Comparison of ENCODE assay signal across 25 cellular contexts in genomic region chr20:17700637-17701036, GRCh38. TPM values are rescaled to one million over a fixed set of nuclear protein-coding genes. Genes with fewer than 3 reads are reported as not detected.
A peak's percentile ranks its signal among the peaks of the same experiment; 100 is the strongest.
DNase-seq lines count a peak whose midpoint lies in the region; ATAC-seq, FAIRE-seq and TF ChIP-seq lines count a peak whose summit lies in the region.
"Had no signal": no experiment of that assay in that cellular context is flagged by ENCODE, and none has a peak within 500 bp of the region (broad histone marks: within the 10 kb centered on the region; RNA-seq: fewer than 3 reads in every experiment).

No MANE protein-coding gene starts in this region.

- no peaks in the 10 kb centered on the region for H3K9me3 ChIP-seq in Caco-2
- no peaks in the 10 kb centered on the region for H3K9me3 ChIP-seq in body of pancreas
- no peaks in the 10 kb centered on the region for H3K9me3 ChIP-seq in pancreas
- H3K9me3 ChIP-seq: BE2C had no signal

- H3K4me1 ChIP-seq in Caco-2, result peaks cover 53% of the 10 kb centered on the region
- peaks cover 71% of the 10 kb centered on the region for H3K4me1 ChIP-seq in body of pancreas
- peaks cover 28 to 33% (median 32%) of the 10 kb centered on the region in 3 donors for H3K4me1 ChIP-seq in pancreas
- H3K4me1 ChIP-seq: BE2C had no signal

- H3K4me3 ChIP-seq in Caco-2 (ENCODE audit: low read depth, low read length), result no peak overlapping the region
- no peak overlapping the region for H3K4me3 ChIP-seq in body of pancreas
- H3K4me3 ChIP-seq in pancreas, result no peak overlapping the region
- H3K4me3 ChIP-seq: BLaER1 had no signal

- BruUV-seq in Caco-2 (replicated peaks; lab: Mats Ljungman, UMichigan), result no TSS peak

- WGBS in body of pancreas, 2 donors, result 29 to 34% methylated on average over 7 of the region's 7 CpGs
- WGBS in pancreas, 2 donors, result 39 to 44% methylated on average over 7 of the region's 7 CpGs

- no peak for FAIRE-seq in pancreas (lab: Jason Lieb, UNC)
- FAIRE-seq: A204.1, D721Med, G401.6, GM12891, GM19239 had no signal

- H3K27ac ChIP-seq in body of pancreas, result peak overlapping the region; percentile 55 to 85 (median 84)
- peak overlapping the region; percentile 25 to 77 (median 66) for H3K27ac ChIP-seq in pancreas
- H3K27ac ChIP-seq: 22Rv1, BLaER1 had no signal

- CTCF ChIA-PET in Caco-2 (lab: Charles Lee), result interaction anchor here (0.6 kb wide), 1 partner anchor 9 kb away, joined by 3 read pairs; no protein-coding TSS in a partner anchor

- peaks cover 28% of the 10 kb centered on the region for H3K4me1 Mint-ChIP-seq in Caco-2 (ENCODE audit: low read depth, unreplicated experiment)
- H3K4me1 Mint-ChIP-seq: CD14-positive monocyte; CD4-positive, alpha-beta memory T cell; CD4-positive, CD25-positive, alpha-beta regulatory T cell; CD8-positive, alpha-beta memory T cell had no signal

- TF ChIP-seq CTCF in Caco-2 (IDR thresholded peaks at IDR 0.05; ENCODE audit: insufficient read depth in 1 of 2, low read depth in 1 of 2, low read length in 1 of 2, severe bottlenecking in 1 of 2, unreplicated experiment in 1 of 2) (no peak), body of pancreas (IDR thresholded peaks at IDR 0.05) (no peak), pancreas (IDR thresholded peaks at IDR 0.05) (no peak)

- H3K36me3 Mint-ChIP-seq in Caco-2 (ENCODE audit: insufficient read depth, unreplicated experiment), result no peaks in the 10 kb centered on the region
- H3K36me3 Mint-ChIP-seq: CD14-positive monocyte; CD4-positive, alpha-beta memory T cell; CD4-positive, CD25-positive, alpha-beta regulatory T cell; CD8-positive, alpha-beta memory T cell had no signal

- POLR2A ChIA-PET in Caco-2 (lab: Charles Lee), result no interaction called here

- peak overlapping the region; percentile 30 for H3K27ac Mint-ChIP-seq in Caco-2 (ENCODE audit: unreplicated experiment)
- H3K27ac Mint-ChIP-seq: CD14-positive monocyte; CD4-positive, CD25-positive, alpha-beta regulatory T cell had no signal

- no peaks in the 10 kb centered on the region for H3K36me3 ChIP-seq in Caco-2 (ENCODE audit: control insufficient read depth, insufficient read depth, low read length)
- H3K36me3 ChIP-seq in body of pancreas (replicated peaks in 1 of 2; ENCODE audit: insufficient read depth in 1 of 2, low read depth in 2 of 2), result no peaks in the 10 kb centered on the region
- H3K36me3 ChIP-seq in pancreas, result no peaks in the 10 kb centered on the region
- H3K36me3 ChIP-seq: BE2C, BLaER1 had no signal

- no peaks in the 10 kb centered on the region for H3K9me3 Mint-ChIP-seq in Caco-2 (ENCODE audit: unreplicated experiment)
- H3K9me3 Mint-ChIP-seq: CD4-positive, CD25-positive, alpha-beta regulatory T cell had no signal

- H3K27me3 Mint-ChIP-seq in Caco-2 (ENCODE audit: insufficient read depth, unreplicated experiment), result no peaks in the 10 kb centered on the region

- intact Hi-C loops in Caco-2 (cut with micrococcal nuclease; ENCODE audit: unreplicated experiment), result no loop called here
- intact Hi-C loops in body of pancreas (cut with DNase I), result no loop called here
- intact Hi-C loops in pancreas (cut with DNase I), result loop anchor here in 1 of 3 donors (10.0 kb wide), 1 partner anchor 104 kb away; no protein-coding TSS in a partner anchor

- ATAC-seq in body of pancreas (peak; percentile 11), pancreas (peak; percentile 25 to 69 (median 40))

- no peak overlapping the region for H3K4me3 Mint-ChIP-seq in Caco-2 (ENCODE audit: unreplicated experiment)
- H3K4me3 Mint-ChIP-seq: CD14-positive monocyte; CD4-positive, alpha-beta memory T cell; CD4-positive, CD25-positive, alpha-beta regulatory T cell; CD8-positive, alpha-beta memory T cell had no signal

- H3K27me3 ChIP-seq in Caco-2 (replicated peaks; ENCODE audit: control insufficient read depth, insufficient read depth, low read length), result no peaks in the 10 kb centered on the region
- H3K27me3 ChIP-seq in body of pancreas, result no peaks in the 10 kb centered on the region
- H3K27me3 ChIP-seq in pancreas, result no peaks in the 10 kb centered on the region
- H3K27me3 ChIP-seq: BE2C, BLaER1 had no signal

- TF ChIP-seq POLR2A in body of pancreas (IDR thresholded peaks at IDR 0.05), result no peak

- DNase-seq in Caco-2 (no peak), body of pancreas (peak in 3 of 4 donors; percentile 61 to 85 (median 80)), pancreas (peak in 3 of 6 donors; percentile 57 to 78 (median 77)), germinal center (ENCODE audit: low spot score) (no peak), NCI-H1436 treated with DMSO at 0.1 percent for 48 hours (lab: John Stamatoyannopoulos, UW) (no peak)
- DNase-seq: ACHN; BE2C; C1 segment of cervical spinal cord; Calu3; CD4-positive, alpha-beta memory T cell; CD4-positive, CD25-positive, alpha-beta regulatory T cell; CD8-positive, alpha-beta memory T cell; COR-L47; DMS79 treated with DMSO at 0.1 percent for 48 hours; GF-D8 had no signal

RNA-seq across cellular contexts. Expression of gene BANF2, which starts 0.9 kb away (rescaled TPM):
- total RNA-seq in Caco-2 (2022), result 2.1 and 3.0 TPM in 2 replicates
- 1 to 10 TPM in 1 of 2 donors, not detected in 1; 4.0 TPM for total RNA-seq in body of pancreas
- 1 to 10 TPM in 5 of 6 donors, under 1 TPM in 1; 0.88 to 6.4 (median 2.0) TPM for total RNA-seq in pancreas
- 1 to 10 TPM in 1 of 2 donors, under 1 TPM in 1; 0.59 to 1.3 TPM for polyA plus RNA-seq in pancreas
- total RNA-seq: A673; Calu3; CD4-positive, alpha-beta memory T cell; CD4-positive, CD25-positive, alpha-beta regulatory T cell; CD8-positive, alpha-beta memory T cell had no signal
- polyA plus RNA-seq: AG04450; CD14-positive monocyte; CD4-positive, alpha-beta memory T cell; CD4-positive, CD25-positive, alpha-beta regulatory T cell; CD8-positive, alpha-beta memory T cell had no signal

RNA-seq across cellular contexts. Expression of gene RRBP1, which starts 18.6 kb away (rescaled TPM):
- total RNA-seq in Caco-2 (2022) (665 and 758 TPM in 2 replicates), body of pancreas (100 to 1,000 TPM; 313 to 511 TPM), pancreas (100 to 1,000 TPM; 339 to 442 (median 354) TPM)
- 100 to 1,000 TPM; 170 to 269 TPM for polyA plus RNA-seq in pancreas

Comparison
In these comparisons a context has a peak if more than half of its experiments do, and no peak if none do; other contexts are left out.
1. DNase-seq: peak in body of pancreas (3 of 4); none in Caco-2 (0 of 2), germinal center (single experiment) and NCI-H1436 treated with DMSO at 0.1 percent for 48 hours (single experiment).